In genomic region chr1:35807614-35808375, GRCh38 we compare ENCODE assay signal across 8 cellular contexts. TPM values are rescaled to one million over a fixed set of nuclear protein-coding genes. Genes with fewer than 3 reads are reported as not detected.
A peak's percentile ranks its signal among the peaks of the same experiment; 100 is the strongest.
DNase-seq lines count a peak whose midpoint lies in the region; ATAC-seq and TF ChIP-seq lines count a peak whose summit lies in the region.

TSS of gene AGO4 (plus strand) at chr1:35808016. CDS start at chr1:35808417, 401 bp downstream.

- no peaks in the 10 kb centered on the region for H3K27me3 ChIP-seq in liver (ENCODE audit: control insufficient read depth in 4 of 4, insufficient read depth in 4 of 4, low read length in 3 of 4)

- peak within 1 kb of the TSS; percentile 90 to 93 for H3K27ac Mint-ChIP-seq in effector memory CD8-positive, alpha-beta T cell

- TF ChIP-seq CTCF in liver (IDR thresholded peaks at IDR 0.05; ENCODE audit: low read depth, low read length, missing input control) = no peak

- H3K27ac ChIP-seq in liver (ENCODE audit: low read depth in 1 of 2, low read length in 2 of 2) = peak within 1 kb of the TSS; percentile 69 to 88

- peak within 1 kb of the TSS; percentile 56 to 91 for H3K9ac ChIP-seq in liver (ENCODE audit: low read depth in 1 of 2, low read length in 2 of 2)

- peaks cover 16% of the 10 kb centered on the region for H3K36me3 Mint-ChIP-seq in effector memory CD8-positive, alpha-beta T cell (ENCODE audit: insufficient read depth)

- no peaks in the 10 kb centered on the region for H3K27me3 Mint-ChIP-seq in effector memory CD8-positive, alpha-beta T cell

- H3K4me1 ChIP-seq in liver (ENCODE audit: control insufficient read depth in 4 of 4, insufficient read depth in 4 of 4, low read length in 3 of 4) = peaks cover 6 to 19% (median 16%) of the 10 kb centered on the region in 4 donors

- peak within 1 kb of the TSS; percentile 72 to 99 (median 82) for H3K4me3 ChIP-seq in liver (ENCODE audit: low read depth in 1 of 3, low read length in 3 of 3)

- ATAC-seq in effector memory CD8-positive, alpha-beta T cell (replicated peaks) = peak; percentile 37
- ATAC-seq in HG03095 (IDR thresholded peaks at IDR 0.05; ENCODE audit: unreplicated experiment) = no peak

- H3K4me1 Mint-ChIP-seq in effector memory CD8-positive, alpha-beta T cell (ENCODE audit: low read depth in 2 of 2) = peaks cover 26 to 33% of the 10 kb centered on the region in 2 donors

- DNase-seq in activated T-cell treated with anti-CD3 and anti-CD28 coated beads for 24 hours (ENCODE audit: low read depth) (peak; percentile 15), activated T-cell treated with anti-CD3 and anti-CD28 coated beads for 4 hours (no peak), NCI-H1092 treated with DMSO at 0.1 percent for 48 hours (lab: John Stamatoyannopoulos, UW) (peak; percentile 59)
- peak; percentile 34 to 39 for DNase-seq in activated CD4-positive, alpha-beta T cell treated with anti-CD3 and anti-CD28 coated beads, Interleukin-2, amount 50 U/mL, for 48 hours
- DNase-seq in effector memory CD8-positive, alpha-beta T cell = peak; percentile 16 to 20 (median 20)
- DNase-seq in stimulated activated CD4-positive, alpha-beta T cell treated with anti-CD3 and anti-CD28 coated beads, Interleukin-2, amount 100 ng/mL, for 48 hours = peak; percentile 22 to 23

- H3K9me3 ChIP-seq in liver (ENCODE audit: control insufficient read depth in 4 of 4, low read length in 3 of 4) = no peaks in the 10 kb centered on the region

- no peak for TF ChIP-seq RAD21 in liver (IDR thresholded peaks at IDR 0.05)

- no peaks in the 10 kb centered on the region for H3K36me3 ChIP-seq in liver (ENCODE audit: control insufficient read depth in 4 of 4, insufficient read depth in 3 of 4, low read depth in 1 of 4, low read length in 3 of 4)

- no peaks in the 10 kb centered on the region for H3K9me3 Mint-ChIP-seq in effector memory CD8-positive, alpha-beta T cell

- H3K4me3 Mint-ChIP-seq in effector memory CD8-positive, alpha-beta T cell = peak within 1 kb of the TSS; percentile 90 to 91

- WGBS in liver = under 1% methylated on average over 94 of the region's 94 CpGs

TF ChIP-seq in liver, 16 proteins besides CTCF, POLR2A, EP300 and RAD21:
- no peak for TF ChIP-seq REST (IDR thresholded peaks at IDR 0.05)
- TF ChIP-seq HNF4G (IDR thresholded peaks at IDR 0.05) = no peak
- no peak for TF ChIP-seq YY1 (IDR thresholded peaks at IDR 0.05)
- TF ChIP-seq FOXA2 (IDR thresholded peaks at IDR 0.05) = no peak
- no peak for TF ChIP-seq FOXA1 (IDR thresholded peaks at IDR 0.05)
- TF ChIP-seq NR2F2 (IDR thresholded peaks at IDR 0.05) = no peak
- no peak for TF ChIP-seq MAX (IDR thresholded peaks at IDR 0.05)
- TF ChIP-seq ZBTB33 (IDR thresholded peaks at IDR 0.05) = no peak
- TF ChIP-seq EGR1 (IDR thresholded peaks at IDR 0.05; ENCODE audit: low read depth in 2 of 2) = no peak
- TF ChIP-seq SP1 (IDR thresholded peaks at IDR 0.05) = no peak
- no peak for TF ChIP-seq TAF1 (conservative IDR thresholded peaks at IDR 0.05)
- no peak for TF ChIP-seq HNF4A (conservative IDR thresholded peaks at IDR 0.05)
- no peak for TF ChIP-seq GABPA (IDR thresholded peaks at IDR 0.05 in 1 of 2, conservative IDR thresholded peaks at IDR 0.05 in 1 of 2)
- no peak for TF ChIP-seq JUND (IDR thresholded peaks at IDR 0.05)
- no peak for TF ChIP-seq ATF3 (IDR thresholded peaks at IDR 0.05)
- TF ChIP-seq RXRA (IDR thresholded peaks at IDR 0.05) = no peak

RNA-seq across cellular contexts. Expression of gene AGO4, which starts in this region (rescaled TPM):
- 10 to 100 TPM; 11.1 to 14.9 TPM for total RNA-seq in liver
- polyA plus RNA-seq in liver = 1 to 10 TPM; 1.7 to 3.5 TPM
